ENCODE assay signal across 1 cellular context in the genomic region with DNA sequence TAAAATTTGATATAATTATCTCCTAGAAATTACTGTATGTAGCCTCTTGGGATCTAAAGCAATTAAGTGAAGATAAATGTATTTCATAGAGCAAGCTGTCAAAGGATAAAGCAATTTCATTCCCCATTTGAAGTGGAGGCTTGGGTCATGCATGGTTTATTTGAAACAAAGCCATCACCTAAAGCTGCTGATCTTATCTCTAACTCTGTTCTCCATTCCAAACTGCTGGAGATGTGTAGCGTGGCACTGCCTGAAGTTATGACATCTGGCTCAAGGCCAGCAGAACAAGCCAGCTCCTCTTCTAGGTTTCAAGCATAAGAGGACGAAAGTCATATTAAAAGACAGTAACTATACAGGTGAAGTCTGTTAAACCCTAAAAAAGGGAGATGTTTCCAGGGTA.
A peak's percentile ranks its signal among the peaks of the same experiment; 100 is the strongest.
TF ChIP-seq lines count a peak whose summit lies in the region.

No MANE protein-coding gene starts in this region.

TF ChIP-seq in GM12878, 131 proteins besides CTCF, POLR2A, EP300 and RAD21 (continued from another document and continues in another):
- TF ChIP-seq, protein P1, sequence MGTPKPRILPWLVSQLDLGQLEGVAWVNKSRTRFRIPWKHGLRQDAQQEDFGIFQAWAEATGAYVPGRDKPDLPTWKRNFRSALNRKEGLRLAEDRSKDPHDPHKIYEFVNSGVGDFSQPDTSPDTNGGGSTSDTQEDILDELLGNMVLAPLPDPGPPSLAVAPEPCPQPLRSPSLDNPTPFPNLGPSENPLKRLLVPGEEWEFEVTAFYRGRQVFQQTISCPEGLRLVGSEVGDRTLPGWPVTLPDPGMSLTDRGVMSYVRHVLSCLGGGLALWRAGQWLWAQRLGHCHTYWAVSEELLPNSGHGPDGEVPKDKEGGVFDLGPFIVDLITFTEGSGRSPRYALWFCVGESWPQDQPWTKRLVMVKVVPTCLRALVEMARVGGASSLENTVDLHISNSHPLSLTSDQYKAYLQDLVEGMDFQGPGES (IDR thresholded peaks at IDR 0.05), result no peak
- no peak for TF ChIP-seq SMC3 (IDR thresholded peaks at IDR 0.05; ENCODE audit: borderline replicate concordance, low read length)
- TF ChIP-seq MXI1 (IDR thresholded peaks at IDR 0.05; ENCODE audit: low read depth, low read length), result no peak
- TF ChIP-seq MEF2B (IDR thresholded peaks at IDR 0.05; ENCODE audit: partially characterized antibody, poor library complexity, severe bottlenecking), result peak; percentile 44
- TF ChIP-seq, protein P2, sequence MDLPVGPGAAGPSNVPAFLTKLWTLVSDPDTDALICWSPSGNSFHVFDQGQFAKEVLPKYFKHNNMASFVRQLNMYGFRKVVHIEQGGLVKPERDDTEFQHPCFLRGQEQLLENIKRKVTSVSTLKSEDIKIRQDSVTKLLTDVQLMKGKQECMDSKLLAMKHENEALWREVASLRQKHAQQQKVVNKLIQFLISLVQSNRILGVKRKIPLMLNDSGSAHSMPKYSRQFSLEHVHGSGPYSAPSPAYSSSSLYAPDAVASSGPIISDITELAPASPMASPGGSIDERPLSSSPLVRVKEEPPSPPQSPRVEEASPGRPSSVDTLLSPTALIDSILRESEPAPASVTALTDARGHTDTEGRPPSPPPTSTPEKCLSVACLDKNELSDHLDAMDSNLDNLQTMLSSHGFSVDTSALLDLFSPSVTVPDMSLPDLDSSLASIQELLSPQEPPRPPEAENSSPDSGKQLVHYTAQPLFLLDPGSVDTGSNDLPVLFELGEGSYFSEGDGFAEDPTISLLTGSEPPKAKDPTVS (IDR thresholded peaks at IDR 0.05; ENCODE audit: low read depth, low read length), result no peak
- no peak for TF ChIP-seq BHLHE40 (IDR thresholded peaks at IDR 0.05; ENCODE audit: borderline replicate concordance in 1 of 2, low read depth in 2 of 2, low read length in 1 of 2)
- 0 out of 2 replicates have a peak, but pooled peaks have one; percentile 14 for TF ChIP-seq YY1 (IDR thresholded peaks at IDR 0.05; ENCODE audit: low read depth, low read length)
- TF ChIP-seq PAX8 (IDR thresholded peaks at IDR 0.05), result 0 out of 2 replicates have a peak, but pooled peaks have one; percentile 41
- TF ChIP-seq, protein P3, sequence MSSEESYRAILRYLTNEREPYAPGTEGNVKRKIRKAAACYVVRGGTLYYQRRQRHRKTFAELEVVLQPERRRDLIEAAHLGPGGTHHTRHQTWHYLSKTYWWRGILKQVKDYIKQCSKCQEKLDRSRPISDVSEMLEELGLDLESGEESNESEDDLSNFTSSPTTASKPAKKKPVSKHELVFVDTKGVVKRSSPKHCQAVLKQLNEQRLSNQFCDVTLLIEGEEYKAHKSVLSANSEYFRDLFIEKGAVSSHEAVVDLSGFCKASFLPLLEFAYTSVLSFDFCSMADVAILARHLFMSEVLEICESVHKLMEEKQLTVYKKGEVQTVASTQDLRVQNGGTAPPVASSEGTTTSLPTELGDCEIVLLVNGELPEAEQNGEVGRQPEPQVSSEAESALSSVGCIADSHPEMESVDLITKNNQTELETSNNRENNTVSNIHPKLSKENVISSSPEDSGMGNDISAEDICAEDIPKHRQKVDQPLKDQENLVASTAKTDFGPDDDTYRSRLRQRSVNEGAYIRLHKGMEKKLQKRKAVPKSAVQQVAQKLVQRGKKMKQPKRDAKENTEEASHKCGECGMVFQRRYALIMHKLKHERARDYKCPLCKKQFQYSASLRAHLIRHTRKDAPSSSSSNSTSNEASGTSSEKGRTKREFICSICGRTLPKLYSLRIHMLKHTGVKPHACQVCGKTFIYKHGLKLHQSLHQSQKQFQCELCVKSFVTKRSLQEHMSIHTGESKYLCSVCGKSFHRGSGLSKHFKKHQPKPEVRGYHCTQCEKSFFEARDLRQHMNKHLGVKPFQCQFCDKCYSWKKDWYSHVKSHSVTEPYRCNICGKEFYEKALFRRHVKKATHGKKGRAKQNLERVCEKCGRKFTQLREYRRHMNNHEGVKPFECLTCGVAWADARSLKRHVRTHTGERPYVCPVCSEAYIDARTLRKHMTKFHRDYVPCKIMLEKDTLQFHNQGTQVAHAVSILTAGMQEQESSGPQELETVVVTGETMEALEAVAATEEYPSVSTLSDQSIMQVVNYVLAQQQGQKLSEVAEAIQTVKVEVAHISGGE (CRISPR knock-in tag; IDR thresholded peaks at IDR 0.05), result no peak
- TF ChIP-seq EGR1 (IDR thresholded peaks at IDR 0.05; ENCODE audit: borderline replicate concordance in 1 of 2, low read depth in 2 of 2, low read length in 2 of 2), result no peak
- TF ChIP-seq NFIC (IDR thresholded peaks at IDR 0.05; ENCODE audit: low read depth, low read length), result peak; percentile 2; the same call in 1 of the 2 replicates
- no peak; the same call in 1 of the 2 replicates for TF ChIP-seq DPF2 (IDR thresholded peaks at IDR 0.05)
- no peak for TF ChIP-seq SP1 (IDR thresholded peaks at IDR 0.05; ENCODE audit: low read depth, low read length)
- no peak for TF ChIP-seq ASH2L (IDR thresholded peaks at IDR 0.05; ENCODE audit: borderline replicate concordance, low read depth)
- TF ChIP-seq, protein P4, sequence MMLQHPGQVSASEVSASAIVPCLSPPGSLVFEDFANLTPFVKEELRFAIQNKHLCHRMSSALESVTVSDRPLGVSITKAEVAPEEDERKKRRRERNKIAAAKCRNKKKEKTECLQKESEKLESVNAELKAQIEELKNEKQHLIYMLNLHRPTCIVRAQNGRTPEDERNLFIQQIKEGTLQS (IDR thresholded peaks at IDR 0.05; ENCODE audit: borderline replicate concordance, extremely low read depth, low read depth, low read length), result no peak
- TF ChIP-seq POU2F2 (IDR thresholded peaks at IDR 0.05; ENCODE audit: borderline replicate concordance, low read depth, low read length), result no peak
- TF ChIP-seq TCF12 (IDR thresholded peaks at IDR 0.05; ENCODE audit: low read depth, low read length), result no peak
- no peak for TF ChIP-seq CREB1 (IDR thresholded peaks at IDR 0.05; ENCODE audit: low read depth)
- no peak for TF ChIP-seq PML (IDR thresholded peaks at IDR 0.05; ENCODE audit: low read length)
- no peak for TF ChIP-seq RB1 (IDR thresholded peaks at IDR 0.05; ENCODE audit: borderline replicate concordance)
- no peak for TF ChIP-seq SMARCA5 (IDR thresholded peaks at IDR 0.05)
- no peak for TF ChIP-seq KLF5 (IDR thresholded peaks at IDR 0.05; ENCODE audit: partially characterized antibody)
- no peak for TF ChIP-seq SUPT20H (IDR thresholded peaks at IDR 0.05; ENCODE audit: borderline replicate concordance, control insufficient read depth, low read depth, low read length)
- TF ChIP-seq, protein P5, sequence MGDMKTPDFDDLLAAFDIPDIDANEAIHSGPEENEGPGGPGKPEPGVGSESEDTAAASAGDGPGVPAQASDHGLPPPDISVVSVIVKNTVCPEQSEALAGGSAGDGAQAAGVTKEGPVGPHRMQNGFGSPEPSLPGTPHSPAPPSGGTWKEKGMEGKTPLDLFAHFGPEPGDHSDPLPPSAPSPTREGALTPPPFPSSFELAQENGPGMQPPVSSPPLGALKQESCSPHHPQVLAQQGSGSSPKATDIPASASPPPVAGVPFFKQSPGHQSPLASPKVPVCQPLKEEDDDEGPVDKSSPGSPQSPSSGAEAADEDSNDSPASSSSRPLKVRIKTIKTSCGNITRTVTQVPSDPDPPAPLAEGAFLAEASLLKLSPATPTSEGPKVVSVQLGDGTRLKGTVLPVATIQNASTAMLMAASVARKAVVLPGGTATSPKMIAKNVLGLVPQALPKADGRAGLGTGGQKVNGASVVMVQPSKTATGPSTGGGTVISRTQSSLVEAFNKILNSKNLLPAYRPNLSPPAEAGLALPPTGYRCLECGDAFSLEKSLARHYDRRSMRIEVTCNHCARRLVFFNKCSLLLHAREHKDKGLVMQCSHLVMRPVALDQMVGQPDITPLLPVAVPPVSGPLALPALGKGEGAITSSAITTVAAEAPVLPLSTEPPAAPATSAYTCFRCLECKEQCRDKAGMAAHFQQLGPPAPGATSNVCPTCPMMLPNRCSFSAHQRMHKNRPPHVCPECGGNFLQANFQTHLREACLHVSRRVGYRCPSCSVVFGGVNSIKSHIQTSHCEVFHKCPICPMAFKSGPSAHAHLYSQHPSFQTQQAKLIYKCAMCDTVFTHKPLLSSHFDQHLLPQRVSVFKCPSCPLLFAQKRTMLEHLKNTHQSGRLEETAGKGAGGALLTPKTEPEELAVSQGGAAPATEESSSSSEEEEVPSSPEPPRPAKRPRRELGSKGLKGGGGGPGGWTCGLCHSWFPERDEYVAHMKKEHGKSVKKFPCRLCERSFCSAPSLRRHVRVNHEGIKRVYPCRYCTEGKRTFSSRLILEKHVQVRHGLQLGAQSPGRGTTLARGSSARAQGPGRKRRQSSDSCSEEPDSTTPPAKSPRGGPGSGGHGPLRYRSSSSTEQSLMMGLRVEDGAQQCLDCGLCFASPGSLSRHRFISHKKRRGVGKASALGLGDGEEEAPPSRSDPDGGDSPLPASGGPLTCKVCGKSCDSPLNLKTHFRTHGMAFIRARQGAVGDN (IDR thresholded peaks at IDR 0.05), result no peak
- TF ChIP-seq, protein P6, sequence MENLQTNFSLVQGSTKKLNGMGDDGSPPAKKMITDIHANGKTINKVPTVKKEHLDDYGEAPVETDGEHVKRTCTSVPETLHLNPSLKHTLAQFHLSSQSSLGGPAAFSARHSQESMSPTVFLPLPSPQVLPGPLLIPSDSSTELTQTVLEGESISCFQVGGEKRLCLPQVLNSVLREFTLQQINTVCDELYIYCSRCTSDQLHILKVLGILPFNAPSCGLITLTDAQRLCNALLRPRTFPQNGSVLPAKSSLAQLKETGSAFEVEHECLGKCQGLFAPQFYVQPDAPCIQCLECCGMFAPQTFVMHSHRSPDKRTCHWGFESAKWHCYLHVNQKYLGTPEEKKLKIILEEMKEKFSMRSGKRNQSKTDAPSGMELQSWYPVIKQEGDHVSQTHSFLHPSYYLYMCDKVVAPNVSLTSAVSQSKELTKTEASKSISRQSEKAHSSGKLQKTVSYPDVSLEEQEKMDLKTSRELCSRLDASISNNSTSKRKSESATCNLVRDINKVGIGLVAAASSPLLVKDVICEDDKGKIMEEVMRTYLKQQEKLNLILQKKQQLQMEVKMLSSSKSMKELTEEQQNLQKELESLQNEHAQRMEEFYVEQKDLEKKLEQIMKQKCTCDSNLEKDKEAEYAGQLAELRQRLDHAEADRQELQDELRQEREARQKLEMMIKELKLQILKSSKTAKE (IDR thresholded peaks at IDR 0.05; ENCODE audit: low read depth, poor library complexity, severe bottlenecking), result no peak
- TF ChIP-seq TBL1XR1 (IDR thresholded peaks at IDR 0.05; ENCODE audit: low read depth, low read length), result no peak
- peak; percentile 13; the same call in 1 of the 2 replicates for TF ChIP-seq EED (IDR thresholded peaks at IDR 0.05; ENCODE audit: low read depth)
- TF ChIP-seq, protein P7, sequence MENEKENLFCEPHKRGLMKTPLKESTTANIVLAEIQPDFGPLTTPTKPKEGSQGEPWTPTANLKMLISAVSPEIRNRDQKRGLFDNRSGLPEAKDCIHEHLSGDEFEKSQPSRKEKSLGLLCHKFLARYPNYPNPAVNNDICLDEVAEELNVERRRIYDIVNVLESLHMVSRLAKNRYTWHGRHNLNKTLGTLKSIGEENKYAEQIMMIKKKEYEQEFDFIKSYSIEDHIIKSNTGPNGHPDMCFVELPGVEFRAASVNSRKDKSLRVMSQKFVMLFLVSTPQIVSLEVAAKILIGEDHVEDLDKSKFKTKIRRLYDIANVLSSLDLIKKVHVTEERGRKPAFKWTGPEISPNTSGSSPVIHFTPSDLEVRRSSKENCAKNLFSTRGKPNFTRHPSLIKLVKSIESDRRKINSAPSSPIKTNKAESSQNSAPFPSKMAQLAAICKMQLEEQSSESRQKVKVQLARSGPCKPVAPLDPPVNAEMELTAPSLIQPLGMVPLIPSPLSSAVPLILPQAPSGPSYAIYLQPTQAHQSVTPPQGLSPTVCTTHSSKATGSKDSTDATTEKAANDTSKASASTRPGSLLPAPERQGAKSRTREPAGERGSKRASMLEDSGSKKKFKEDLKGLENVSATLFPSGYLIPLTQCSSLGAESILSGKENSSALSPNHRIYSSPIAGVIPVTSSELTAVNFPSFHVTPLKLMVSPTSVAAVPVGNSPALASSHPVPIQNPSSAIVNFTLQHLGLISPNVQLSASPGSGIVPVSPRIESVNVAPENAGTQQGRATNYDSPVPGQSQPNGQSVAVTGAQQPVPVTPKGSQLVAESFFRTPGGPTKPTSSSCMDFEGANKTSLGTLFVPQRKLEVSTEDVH (IDR thresholded peaks at IDR 0.05; ENCODE audit: low read depth, partially characterized antibody), result no peak
- TF ChIP-seq IKZF1 (conservative IDR thresholded peaks at IDR 0.05), result peak; percentile 43
- no peak for TF ChIP-seq RCOR1 (conservative IDR thresholded peaks at IDR 0.05; ENCODE audit: low read depth, low read length)
- no peak for TF ChIP-seq MYC (IDR thresholded peaks at IDR 0.05; ENCODE audit: insufficient read depth, insufficient read length, insufficient replicate concordance, low read length, severe bottlenecking)
- TF ChIP-seq CHD1 (IDR thresholded peaks at IDR 0.05; ENCODE audit: low read depth, low read length), result no peak
- no peak for TF ChIP-seq SIX5 (IDR thresholded peaks at IDR 0.05; ENCODE audit: low read depth, low read length, severe bottlenecking)
- TF ChIP-seq PAX5 (IDR thresholded peaks at IDR 0.05; ENCODE audit: borderline replicate concordance, low read depth, low read length), result peak; percentile 61; the same call in 1 of the 2 replicates
- TF ChIP-seq, protein P8, sequence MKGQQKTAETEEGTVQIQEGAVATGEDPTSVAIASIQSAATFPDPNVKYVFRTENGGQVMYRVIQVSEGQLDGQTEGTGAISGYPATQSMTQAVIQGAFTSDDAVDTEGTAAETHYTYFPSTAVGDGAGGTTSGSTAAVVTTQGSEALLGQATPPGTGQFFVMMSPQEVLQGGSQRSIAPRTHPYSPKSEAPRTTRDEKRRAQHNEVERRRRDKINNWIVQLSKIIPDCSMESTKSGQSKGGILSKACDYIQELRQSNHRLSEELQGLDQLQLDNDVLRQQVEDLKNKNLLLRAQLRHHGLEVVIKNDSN (IDR thresholded peaks at IDR 0.05; ENCODE audit: borderline replicate concordance, extremely low read length, insufficient read depth, low read depth, low read length), result no peak
- no peak for TF ChIP-seq HCFC1 (IDR thresholded peaks at IDR 0.05; ENCODE audit: low read length)
- TF ChIP-seq GATAD2B (conservative IDR thresholded peaks at IDR 0.05; ENCODE audit: low read depth), result no peak
- TF ChIP-seq, protein P9, sequence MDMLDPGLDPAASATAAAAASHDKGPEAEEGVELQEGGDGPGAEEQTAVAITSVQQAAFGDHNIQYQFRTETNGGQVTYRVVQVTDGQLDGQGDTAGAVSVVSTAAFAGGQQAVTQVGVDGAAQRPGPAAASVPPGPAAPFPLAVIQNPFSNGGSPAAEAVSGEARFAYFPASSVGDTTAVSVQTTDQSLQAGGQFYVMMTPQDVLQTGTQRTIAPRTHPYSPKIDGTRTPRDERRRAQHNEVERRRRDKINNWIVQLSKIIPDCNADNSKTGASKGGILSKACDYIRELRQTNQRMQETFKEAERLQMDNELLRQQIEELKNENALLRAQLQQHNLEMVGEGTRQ (IDR thresholded peaks at IDR 0.05; ENCODE audit: borderline replicate concordance, low read depth, low read length), result no peak
- TF ChIP-seq RAD51 (IDR thresholded peaks at IDR 0.05), result no peak
- TF ChIP-seq ZNF274 (IDR thresholded peaks at IDR 0.05; ENCODE audit: insufficient read depth, insufficient read length), result no peak
- TF ChIP-seq, protein P10, sequence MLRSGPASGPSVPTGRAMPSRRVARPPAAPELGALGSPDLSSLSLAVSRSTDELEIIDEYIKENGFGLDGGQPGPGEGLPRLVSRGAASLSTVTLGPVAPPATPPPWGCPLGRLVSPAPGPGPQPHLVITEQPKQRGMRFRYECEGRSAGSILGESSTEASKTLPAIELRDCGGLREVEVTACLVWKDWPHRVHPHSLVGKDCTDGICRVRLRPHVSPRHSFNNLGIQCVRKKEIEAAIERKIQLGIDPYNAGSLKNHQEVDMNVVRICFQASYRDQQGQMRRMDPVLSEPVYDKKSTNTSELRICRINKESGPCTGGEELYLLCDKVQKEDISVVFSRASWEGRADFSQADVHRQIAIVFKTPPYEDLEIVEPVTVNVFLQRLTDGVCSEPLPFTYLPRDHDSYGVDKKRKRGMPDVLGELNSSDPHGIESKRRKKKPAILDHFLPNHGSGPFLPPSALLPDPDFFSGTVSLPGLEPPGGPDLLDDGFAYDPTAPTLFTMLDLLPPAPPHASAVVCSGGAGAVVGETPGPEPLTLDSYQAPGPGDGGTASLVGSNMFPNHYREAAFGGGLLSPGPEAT (IDR thresholded peaks at IDR 0.05; ENCODE audit: low read depth), result 0 out of 2 replicates have a peak, but pooled peaks have one; percentile 14
